Comparison of ENCODE assay signal across 17 cellular contexts in the genomic region with DNA sequence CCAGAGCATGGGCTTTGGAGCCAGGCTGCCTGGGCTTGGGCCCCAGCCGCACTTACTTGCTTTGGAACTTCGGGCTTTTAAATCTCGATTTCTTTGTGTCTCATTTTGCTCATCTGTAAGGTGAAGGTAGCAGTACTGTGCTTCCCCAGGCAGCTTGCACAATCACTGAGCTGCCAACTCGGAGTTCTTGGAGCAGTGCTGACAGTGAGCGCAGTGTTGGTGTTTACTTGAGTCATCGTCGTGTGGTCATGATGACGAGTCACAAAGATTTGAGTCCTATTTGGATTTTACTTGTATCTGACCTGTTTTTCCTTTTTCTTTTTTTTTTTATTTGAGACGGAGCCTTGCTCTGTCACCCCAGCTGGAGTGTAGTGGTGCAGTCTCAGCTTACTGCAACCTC. TPM values are rescaled to one million over a fixed set of nuclear protein-coding genes. Genes with fewer than 3 reads are reported as not detected.
DNase-seq lines count a peak whose midpoint lies in the region; ATAC-seq and TF ChIP-seq lines count a peak whose summit lies in the region.
"Had no signal": no experiment of that assay in that cellular context is flagged by ENCODE, and none has a peak within 500 bp of the region (broad histone marks: within the 10 kb centered on the region; RNA-seq: fewer than 3 reads in every experiment).

No MANE protein-coding gene starts in this region.

- H3K27ac Mint-ChIP-seq in HFFc6: peak overlapping the region; percentile 87
- no peak overlapping the region for H3K27ac Mint-ChIP-seq in neural progenitor cell
- H3K27ac Mint-ChIP-seq in natural killer cell treated with Interleukin-12 subunit alpha and Interleukin-12 subunit beta and Interleukin-15 and Interleukin-18, amount 100 ng/mL, for 72 hours: no peak overlapping the region
- H3K27ac Mint-ChIP-seq: immature natural killer cell had no signal

- H3K27me3 Mint-ChIP-seq in HFFc6 (ENCODE audit: insufficient read depth) (peaks cover 4% of the 10 kb centered on the region; the same call in 1 of the 2 replicates), neural progenitor cell (ENCODE audit: insufficient read depth, low read depth) (no peaks in the 10 kb centered on the region)
- no peaks in the 10 kb centered on the region for H3K27me3 Mint-ChIP-seq in natural killer cell treated with Interleukin-12 subunit alpha and Interleukin-12 subunit beta and Interleukin-15 and Interleukin-18, amount 100 ng/mL, for 72 hours

- no peak overlapping the region for H3K9ac ChIP-seq in neural progenitor cell

- H3K27ac ChIP-seq in adrenal gland: peak overlapping the region in 3 of 5 donors; percentile 52 to 70 (median 57)
- no peak overlapping the region for H3K27ac ChIP-seq in neural progenitor cell
- no peak overlapping the region for H3K27ac ChIP-seq in gastroesophageal sphincter
- H3K27ac ChIP-seq: C4-2B, tibial artery had no signal

- H3K4me3 Mint-ChIP-seq in HFFc6 (peak overlapping the region; percentile 35; the same call in 1 of the 2 replicates), neural progenitor cell (no peak overlapping the region)
- H3K4me3 Mint-ChIP-seq in natural killer cell treated with Interleukin-12 subunit alpha and Interleukin-12 subunit beta and Interleukin-15 and Interleukin-18, amount 100 ng/mL, for 72 hours: no peak overlapping the region
- H3K4me3 Mint-ChIP-seq: immature natural killer cell had no signal

- H3K4me3 ChIP-seq in adrenal gland (no peak overlapping the region), neural progenitor cell (no peak overlapping the region), gastroesophageal sphincter (no peak overlapping the region)
- H3K4me3 ChIP-seq: tibial artery had no signal

- no peaks in the 10 kb centered on the region for H3K4me1 ChIP-seq in adrenal gland (replicated peaks in 1 of 2)
- H3K4me1 ChIP-seq in neural progenitor cell: no peaks in the 10 kb centered on the region
- H3K4me1 ChIP-seq in gastroesophageal sphincter: no peaks in the 10 kb centered on the region
- H3K4me1 ChIP-seq: tibial artery had no signal

- peak; percentile 85 for DNase-seq in AG08396 (ENCODE audit: low spot score)
- peak; percentile 91 for DNase-seq in HFFc6
- peak; percentile 43 to 82 (median 74) for DNase-seq in adrenal gland
- DNase-seq in glomerular visceral epithelial cell (ENCODE audit: extremely low spot score): peak; percentile 8
- no peak for DNase-seq in NK-92 treated with Interleukin-12 subunit alpha and Interleukin-12 subunit beta, amount 100 ng/mL, for 24 hours (lab: John Stamatoyannopoulos, UW)
- no peak for DNase-seq in neural progenitor cell (ENCODE audit: low spot score)
- no peak for DNase-seq in natural killer cell treated with Interleukin-12 subunit alpha and Interleukin-12 subunit beta and Interleukin-15 and Interleukin-18, amount 100 ng/mL, for 72 hours (ENCODE audit: low spot score)
- DNase-seq: activated CD8-positive, alpha-beta memory T cell treated with anti-CD3 and anti-CD28 coated beads, Interleukin-2, amount 50 U/mL, for 48 hours; aorta; immature natural killer cell; Karpas-422; NCI-H2227 treated with DMSO at 0.1 percent for 48 hours; Right ventricle myocardium superior; tibial artery had no signal

- H3K4me2 ChIP-seq in neural progenitor cell: no peak overlapping the region

- peaks cover 4% of the 10 kb centered on the region for H3F3A ChIP-seq in neural progenitor cell (ENCODE audit: low read depth)

- H3K27me3 ChIP-seq in adrenal gland: no peaks in the 10 kb centered on the region
- no peaks in the 10 kb centered on the region for H3K27me3 ChIP-seq in neural progenitor cell
- no peaks in the 10 kb centered on the region for H3K27me3 ChIP-seq in gastroesophageal sphincter
- H3K27me3 ChIP-seq: tibial artery had no signal

- H2AFZ ChIP-seq in neural progenitor cell (replicated peaks): no peak overlapping the region

- TF ChIP-seq POLR2A in adrenal gland (IDR thresholded peaks at IDR 0.05) (peak in 1 of 2 donors; percentile 24), gastroesophageal sphincter (IDR thresholded peaks at IDR 0.05) (no peak)

- no peaks in the 10 kb centered on the region for H4K20me1 ChIP-seq in neural progenitor cell (ENCODE audit: low read depth)

- H3K4me1 Mint-ChIP-seq in HFFc6 (ENCODE audit: low read depth) (peaks cover 30% of the 10 kb centered on the region), neural progenitor cell (peaks cover 7% of the 10 kb centered on the region)
- no peaks in the 10 kb centered on the region for H3K4me1 Mint-ChIP-seq in natural killer cell treated with Interleukin-12 subunit alpha and Interleukin-12 subunit beta and Interleukin-15 and Interleukin-18, amount 100 ng/mL, for 72 hours (ENCODE audit: low read depth in 2 of 2)
- H3K4me1 Mint-ChIP-seq: immature natural killer cell had no signal

- no peak for ATAC-seq in gastroesophageal sphincter
- ATAC-seq in natural killer cell treated with Interleukin-12 subunit alpha and Interleukin-12 subunit beta and Interleukin-15 and Interleukin-18, amount 100 ng/mL, for 72 hours: no peak
- ATAC-seq: sciatic nerve had no signal

- H3K9me3 Mint-ChIP-seq in HFFc6: no peaks in the 10 kb centered on the region
- H3K9me3 Mint-ChIP-seq in neural progenitor cell: no peaks in the 10 kb centered on the region
- H3K9me3 Mint-ChIP-seq in natural killer cell treated with Interleukin-12 subunit alpha and Interleukin-12 subunit beta and Interleukin-15 and Interleukin-18, amount 100 ng/mL, for 72 hours: no peaks in the 10 kb centered on the region
- H3K9me3 Mint-ChIP-seq: immature natural killer cell had no signal

- H3K9me3 ChIP-seq in adrenal gland (replicated peaks in 1 of 3) (no peaks in the 10 kb centered on the region), neural progenitor cell (ENCODE audit: low read depth) (no peaks in the 10 kb centered on the region), gastroesophageal sphincter (no peaks in the 10 kb centered on the region)
- H3K9me3 ChIP-seq: tibial artery had no signal

- peaks cover 21% of the 10 kb centered on the region for H3K36me3 Mint-ChIP-seq in HFFc6 (ENCODE audit: low read depth)
- peaks cover 18% of the 10 kb centered on the region for H3K36me3 Mint-ChIP-seq in neural progenitor cell
- peaks cover 21% of the 10 kb centered on the region for H3K36me3 Mint-ChIP-seq in natural killer cell treated with Interleukin-12 subunit alpha and Interleukin-12 subunit beta and Interleukin-15 and Interleukin-18, amount 100 ng/mL, for 72 hours

- WGBS in adrenal gland, 4 donors: 63 to 78% (median 67%) methylated on average over 9 of the region's 9 CpGs
- 84 to 91% methylated on average over 7 to 9 of the region's 9 CpGs for WGBS in gastroesophageal sphincter (ENCODE audit: low coverage in 1 of 2), 2 donors

- intact Hi-C loops in adrenal gland (cut with DNase I): loop anchor here in 1 of 2 donors (10.0 kb wide), 1 partner anchor 228 kb away; a partner anchor contains a TSS

- H3K36me3 ChIP-seq in adrenal gland (replicated peaks in 1 of 2) (peaks cover 0 to 93% of the 10 kb centered on the region in 2 donors), neural progenitor cell (no peaks in the 10 kb centered on the region), gastroesophageal sphincter (peaks cover under 1 to 100% of the 10 kb centered on the region in 2 donors)

- TF ChIP-seq EP300 in gastroesophageal sphincter (IDR thresholded peaks at IDR 0.05): no peak

- no peak for TF ChIP-seq CTCF in HFFc6 (IDR thresholded peaks at IDR 0.05)
- TF ChIP-seq CTCF in adrenal gland (IDR thresholded peaks at IDR 0.05): no peak
- TF ChIP-seq CTCF in neural progenitor cell (IDR thresholded peaks at IDR 0.05): no peak
- TF ChIP-seq CTCF in gastroesophageal sphincter (IDR thresholded peaks at IDR 0.05): no peak

- no peaks in the 10 kb centered on the region for H3K79me2 ChIP-seq in neural progenitor cell (ENCODE audit: low read depth)

RNA-seq across cellular contexts. Expression of a gene that starts 31.3 kb away (rescaled TPM):
- total RNA-seq in HFFc6 (2021; fragmentation: NEBNext Ultra II Directional; extraction: Animal tissue kit (Norgen Biotek cat#: 25700)): 10 to 100 TPM; 33.6 to 37.7 (median 34.4) TPM
- total RNA-seq in adrenal gland (10 to 100 TPM in 7 of 8 donors, 1 to 10 TPM in 1; 8.2 to 57.9 (median 37.7) TPM), neural progenitor cell (ENCODE audit: low replicate concordance) (18.4 and 24.8 TPM in 2 replicates), gastroesophageal sphincter (10 to 100 TPM; 17.2 to 29.3 (median 19.4) TPM)
- 10 to 100 TPM in 1 of 3 donors, 1 to 10 TPM in 2; 6.7 to 56.0 (median 9.7) TPM for polyA plus RNA-seq in adrenal gland
- 10 to 100 TPM; 35.4 to 37.3 TPM for total RNA-seq in natural killer cell treated with Interleukin-12 subunit alpha and Interleukin-12 subunit beta and Interleukin-15 and Interleukin-18, amount 100 ng/mL, for 72 hours

Comparison
In these comparisons a context has a peak if more than half of its experiments do, and no peak if none do; other contexts are left out.
1. DNase-seq: peak in AG08396 (single experiment), HFFc6 (single experiment), adrenal gland (7 of 7) and glomerular visceral epithelial cell (single experiment); none in NK-92 treated with Interleukin-12 subunit alpha and Interleukin-12 subunit beta, amount 100 ng/mL, for 24 hours (single experiment), neural progenitor cell (single experiment) and natural killer cell treated with Interleukin-12 subunit alpha and Interleukin-12 subunit beta and Interleukin-15 and Interleukin-18, amount 100 ng/mL, for 72 hours (single experiment).
2. H3K27ac ChIP-seq: peak in adrenal gland (3 of 5); none in neural progenitor cell (single experiment) and gastroesophageal sphincter (0 of 4).